In genomic region chr16:75304521-75305363, GRCh38 we compare ENCODE assay signal across 8 cellular contexts. TPM values are rescaled to one million over a fixed set of nuclear protein-coding genes. Genes with fewer than 3 reads are reported as not detected.
DNase-seq lines count a peak whose midpoint lies in the region; ATAC-seq, FAIRE-seq and TF ChIP-seq lines count a peak whose summit lies in the region.

No MANE protein-coding gene starts in this region.

- FAIRE-seq in HTR-8/SVneo (lab: Jason Lieb, UNC) = no peak

- H3K23ac ChIP-seq in H9 (ENCODE audit: insufficient read length, low read depth, low read length) = no peak overlapping the region

- peaks cover 15% of the 10 kb centered on the region for H3K36me3 ChIP-seq in adipocyte (ENCODE audit: control insufficient read depth, insufficient read depth, low read length, severe bottlenecking)
- peaks cover 0 to 22% (median 11%) of the 10 kb centered on the region in 3 donors for H3K36me3 ChIP-seq in skeletal muscle tissue (ENCODE audit: control insufficient read depth in 3 of 3, insufficient read depth in 3 of 3, low read length in 3 of 3)

- no peak overlapping the region for H3K4me2 ChIP-seq in H9 (ENCODE audit: insufficient read depth, insufficient read length, low read length)

- H2AFZ ChIP-seq in H9 (ENCODE audit: low read length) = no peak overlapping the region

- no peak overlapping the region for H3K14ac ChIP-seq in H9 (ENCODE audit: insufficient read depth, low read length)

- no peak overlapping the region for H2BK12ac ChIP-seq in H9 (ENCODE audit: insufficient read length, low read depth, low read length)

- H3K4ac ChIP-seq in H9 (ENCODE audit: low read depth, low read length) = no peak overlapping the region

- H4K5ac ChIP-seq in H9 (ENCODE audit: insufficient read length, low read depth, low read length) = no peak overlapping the region

- H3K27me3 Mint-ChIP-seq in H9 (ENCODE audit: low read depth) = no peaks in the 10 kb centered on the region; the same call in 1 of the 2 replicates

- H3K4me1 Mint-ChIP-seq in H9 = peaks cover 4 to 9% of the 10 kb centered on the region in 2 experiments; a peak in 2 of 4 replicates

- no peak overlapping the region for H4K8ac ChIP-seq in H9 (replicated peaks; ENCODE audit: insufficient read length, low read depth, low read length)

- H3K9ac ChIP-seq in adipocyte (ENCODE audit: low read length) (peak overlapping the region; percentile 88), skeletal muscle tissue (ENCODE audit: low read depth in 1 of 3, low read length in 3 of 3) (peak overlapping the region; percentile 48 to 63 (median 52)), H9 (ENCODE audit: extremely low read depth, insufficient read length, low read length) (no peak overlapping the region)

- no peak overlapping the region for H4K91ac ChIP-seq in H9 (ENCODE audit: insufficient read length, low read depth, low read length)

- no peak overlapping the region for H2BK5ac ChIP-seq in H9 (ENCODE audit: insufficient read length, low read length)

- no peaks in the 10 kb centered on the region for H3K79me1 ChIP-seq in H9 (ENCODE audit: insufficient read depth, low read depth, low read length, poor library complexity, severe bottlenecking)

- H2BK120ac ChIP-seq in H9 (ENCODE audit: low read depth, low read length, poor library complexity, severe bottlenecking) = no peak overlapping the region

- H3K9me3 Mint-ChIP-seq in H9 = no peaks in the 10 kb centered on the region

- H3K27ac ChIP-seq in skeletal muscle tissue (ENCODE audit: low read depth, low read length) (peak overlapping the region; percentile 82), H9 (ENCODE audit: insufficient read length, low read depth, low read length) (no peak overlapping the region)

- no peak overlapping the region for H3K18ac ChIP-seq in H9 (ENCODE audit: insufficient read length, low read depth, low read length)

- no peak for ATAC-seq in HG02840 (IDR thresholded peaks at IDR 0.05; ENCODE audit: low FRiP score, unreplicated experiment)

- no peak overlapping the region for H3K4me3 Mint-ChIP-seq in H9

- no peaks in the 10 kb centered on the region for H3K27me3 ChIP-seq in adipocyte (replicated peaks; ENCODE audit: control insufficient read depth, insufficient read depth, low read length)
- no peaks in the 10 kb centered on the region for H3K27me3 ChIP-seq in skeletal muscle tissue (ENCODE audit: control insufficient read depth in 3 of 3, insufficient read depth in 3 of 3, low read length in 3 of 3)
- no peaks in the 10 kb centered on the region for H3K27me3 ChIP-seq in H9 (ENCODE audit: insufficient read depth, low read length)

- H3K9me3 ChIP-seq in adipocyte (ENCODE audit: control insufficient read depth, low read length) = no peaks in the 10 kb centered on the region
- no peaks in the 10 kb centered on the region for H3K9me3 ChIP-seq in skeletal muscle tissue (ENCODE audit: control insufficient read depth in 3 of 3, low read length in 3 of 3)
- no peaks in the 10 kb centered on the region for H3K9me3 ChIP-seq in H9 (ENCODE audit: control insufficient read depth, low read depth, low read length)

- no peaks in the 10 kb centered on the region for H3K79me2 ChIP-seq in H9 (ENCODE audit: insufficient read depth, low read length)

- WGBS in H9 (ENCODE audit: extremely low coverage, insufficient read length, low lambda C conversion rate) = no CpG with 5 or more reads among the region's 4 CpGs

- DNase-seq in HS-27A (ENCODE audit: low read depth) = peak; percentile 63
- peak; percentile 73 for DNase-seq in adipocyte (ENCODE audit: low read depth)
- DNase-seq in hepatic stellate cell (ENCODE audit: low spot score) = peak; percentile 67
- DNase-seq in HTR-8/SVneo (ENCODE audit: insufficient read length, low spot score) = no peak
- no peak for DNase-seq in NCI-H2081 (lab: John Stamatoyannopoulos, UW)
- no peak for DNase-seq in H9

- H2AK5ac ChIP-seq in H9 (ENCODE audit: insufficient read length, low read length) = no peak overlapping the region

- no peak overlapping the region for H3T11ph ChIP-seq in H9 (ENCODE audit: low read length)

- H2BK15ac ChIP-seq in H9 (ENCODE audit: low read depth, low read length) = no peak overlapping the region

- H3K4me1 ChIP-seq in adipocyte (ENCODE audit: control insufficient read depth, insufficient read depth, low read length) = peaks cover 30% of the 10 kb centered on the region
- peaks cover 19 to 32% (median 20%) of the 10 kb centered on the region in 3 donors for H3K4me1 ChIP-seq in skeletal muscle tissue (ENCODE audit: control insufficient read depth in 3 of 3, insufficient read depth in 3 of 3, low read length in 3 of 3)
- no peaks in the 10 kb centered on the region for H3K4me1 ChIP-seq in H9 (ENCODE audit: insufficient read depth, low read length)

- H2BK20ac ChIP-seq in H9 (ENCODE audit: low read depth, low read length, poor library complexity, severe bottlenecking) = no peak overlapping the region

- no peaks in the 10 kb centered on the region for H3K23me2 ChIP-seq in H9 (ENCODE audit: insufficient read length, low read depth, low read length, poor library complexity, severe bottlenecking)

- H4K20me1 ChIP-seq in H9 (ENCODE audit: control insufficient read depth, insufficient read depth, insufficient read length) = no peaks in the 10 kb centered on the region

- H3K36me3 Mint-ChIP-seq in H9 (ENCODE audit: insufficient read depth in 1 of 3, low read depth in 3 of 3) = peaks cover 20 to 48% (median 46%) of the 10 kb centered on the region in 3 experiments; a peak in 6 of 7 replicates

- peak overlapping the region in 1 of 3 experiments; percentile 59; a peak in 2 of 7 replicates for H3K27ac Mint-ChIP-seq in H9

- no peak overlapping the region for H3K56ac ChIP-seq in H9 (ENCODE audit: insufficient read length, low read depth, low read length)

- H3K4me3 ChIP-seq in adipocyte (ENCODE audit: low read length) (peak overlapping the region; percentile 60), skeletal muscle tissue (ENCODE audit: low read length in 3 of 3) (peak overlapping the region in 1 of 3 donors; percentile 7)

- no peak for TF ChIP-seq CTCF in H9 (conservative IDR thresholded peaks at IDR 0.05)

RNA-seq across cellular contexts. Expression of gene BCAR1, which starts 53.3 kb away (rescaled TPM):
- total RNA-seq in skeletal muscle tissue = 19.3 TPM
- total RNA-seq in H9 (2021) = 97.1 and 102 TPM in 2 replicates

Comparison
In these comparisons a context has a peak if more than half of its experiments do, and no peak if none do; other contexts are left out.
1. DNase-seq: peak in HS-27A (single experiment), adipocyte (single experiment) and hepatic stellate cell (single experiment); none in HTR-8/SVneo (single experiment), NCI-H2081 (0 of 2) and H9 (single experiment).